In genomic region chr11:34356576-34356917, GRCh38 we compare ENCODE assay signal across 8 cellular contexts. TPM values are rescaled to one million over a fixed set of nuclear protein-coding genes. Genes with fewer than 3 reads are reported as not detected.
A peak's percentile ranks its signal among the peaks of the same experiment; 100 is the strongest.
DNase-seq lines count a peak whose midpoint lies in the region; ATAC-seq and TF ChIP-seq lines count a peak whose summit lies in the region.

No MANE protein-coding gene starts in this region.

- no peaks in the 10 kb centered on the region for H3K27me3 ChIP-seq in PC-3 (ENCODE audit: low read length)

- no TSS peak for BruUV-seq in PC-3 (replicated peaks; lab: Mats Ljungman, UMichigan)

- ATAC-seq in PC-3 (no peak), mucosa of descending colon (no peak), omental fat pad (ENCODE audit: low FRiP score) (no peak), GM18517 (IDR thresholded peaks at IDR 0.05; ENCODE audit: unreplicated experiment) (no peak), GM18498 (IDR thresholded peaks at IDR 0.05; ENCODE audit: unreplicated experiment) (no peak)

- no peak overlapping the region for H3K9ac ChIP-seq in PC-3 (ENCODE audit: low read length)

- H3K9me3 ChIP-seq in PC-3 (ENCODE audit: low read length), result no peaks in the 10 kb centered on the region
- H3K9me3 ChIP-seq in mucosa of descending colon, result no peaks in the 10 kb centered on the region

- CTCF ChIA-PET in PC-3 (lab: Charles Lee), result no interaction called here

- H2AFZ ChIP-seq in PC-3 (ENCODE audit: low read length), result no peak overlapping the region

- H4K20me1 ChIP-seq in PC-3 (ENCODE audit: low read length), result peaks cover 22% of the 10 kb centered on the region; the same call in 1 of the 2 replicates

- DNase-seq in G401 (ENCODE audit: low spot score), result peak; percentile 6
- no peak for DNase-seq in PC-3
- DNase-seq in coronary artery (ENCODE audit: low spot score), result no peak
- DNase-seq in mucosa of descending colon, result peak in 1 of 3 donors; percentile 68
- no peak for DNase-seq in omental fat pad (ENCODE audit: low spot score)
- no peak for DNase-seq in NCI-H2171 treated with DMSO at 0.1 percent for 48 hours (lab: John Stamatoyannopoulos, UW)

- H3K4me1 ChIP-seq in PC-3 (ENCODE audit: insufficient read depth, low read length) (peaks cover 24% of the 10 kb centered on the region), mucosa of descending colon (ENCODE audit: low read depth) (peaks cover 16% of the 10 kb centered on the region)

- H3K4me3 ChIP-seq in PC-3 (ENCODE audit: low read length) (peak overlapping the region; percentile 86), coronary artery (peak overlapping the region; percentile 85), mucosa of descending colon (peak overlapping the region; percentile 31)

- no peak overlapping the region for H3K27ac ChIP-seq in PC-3 (ENCODE audit: low read length)
- peak overlapping the region; percentile 72 to 88 for H3K27ac ChIP-seq in coronary artery

- H3K36me3 ChIP-seq in PC-3 (ENCODE audit: low read depth, low read length) (no peaks in the 10 kb centered on the region), mucosa of descending colon (ENCODE audit: low read depth) (no peaks in the 10 kb centered on the region)

- TF ChIP-seq CTCF in PC-3 (conservative IDR thresholded peaks at IDR 0.05; ENCODE audit: low read depth, low read length) (no peak), coronary artery (IDR thresholded peaks at IDR 0.05) (no peak), mucosa of descending colon (IDR thresholded peaks at IDR 0.05) (no peak), omental fat pad (IDR thresholded peaks at IDR 0.05) (no peak)

- H3F3A ChIP-seq in PC-3 (ENCODE audit: low read length, unreplicated experiment), result no peaks in the 10 kb centered on the region

- peak overlapping the region; percentile 96 for H3K4me2 ChIP-seq in PC-3 (ENCODE audit: low read length)

- H3K9me2 ChIP-seq in PC-3 (replicated peaks; ENCODE audit: low read length), result no peaks in the 10 kb centered on the region

- peaks cover 52% of the 10 kb centered on the region for H3K79me2 ChIP-seq in PC-3 (ENCODE audit: low read length)

- intact Hi-C loops in PC-3 (cut with micrococcal nuclease) (no loop called here), mucosa of descending colon (cut with DNase I, micrococcal nuclease) (loop anchor here in 1 of 2 donors (5.0 kb wide), 1 partner anchor 359 kb away; no protein-coding TSS in a partner anchor)

- in situ Hi-C loops in G401 (cut with HindIII; ENCODE audit: low sequenced_read_pairs), result no loop called here

- POLR2A ChIA-PET in PC-3 (lab: Charles Lee; ENCODE audit: unreplicated experiment), result interaction anchor here (0.6 kb wide), 1 partner anchor 23 kb away, joined by 11 read pairs; no protein-coding TSS in a partner anchor

RNA-seq across cellular contexts. Expression of gene ABTB2, which starts 1.3 kb away (rescaled TPM):
- total RNA-seq in G401 (2014; rRNA removed; shearing (Covaris generic)), result 1.8 and 2.9 TPM in 2 replicates
- 5.2 and 10.0 TPM in 2 replicates for total RNA-seq in PC-3 (2014; rRNA removed)
- 10 to 100 TPM; 12.8 to 16.8 (median 14.3) TPM for total RNA-seq in mucosa of descending colon
- 1 to 10 TPM; 3.4 to 6.2 (median 4.2) TPM for total RNA-seq in omental fat pad

Comparison
In these comparisons a context has a peak if more than half of its experiments do, and no peak if none do; other contexts are left out.
1. H3K4me3 ChIP-seq: peak in every context shown above with its lines; median percentile 86 in PC-3; 85 in coronary artery; 31 in mucosa of descending colon.